ENCODE assay signal across 22 cellular contexts in genomic region chr12:23681237-23681636, GRCh38.
DNase-seq lines count a peak whose midpoint lies in the region; ATAC-seq, FAIRE-seq and TF ChIP-seq lines count a peak whose summit lies in the region.
"Had no signal": no experiment of that assay in that cellular context is flagged by ENCODE, and none has a peak within 500 bp of the region (broad histone marks: within the 10 kb centered on the region; RNA-seq: fewer than 3 reads in every experiment).

No MANE protein-coding gene starts in this region.

- no peaks in the 10 kb centered on the region for H3K9me3 ChIP-seq in Peyer's patch
- no peaks in the 10 kb centered on the region for H3K9me3 ChIP-seq in trophoblast cell (ENCODE audit: insufficient read depth, low read depth, low read length)
- H3K9me3 ChIP-seq: Caco-2 had no signal

- no peak overlapping the region for H3K4ac ChIP-seq in trophoblast cell (ENCODE audit: low read depth, low read length)

- no peaks in the 10 kb centered on the region for H3K4me1 ChIP-seq in Peyer's patch
- no peaks in the 10 kb centered on the region for H3K4me1 ChIP-seq in trophoblast cell (ENCODE audit: control insufficient read depth in 1 of 2, insufficient read depth in 2 of 2, low read length in 2 of 2)
- H3K4me1 ChIP-seq: A549; BLaER1 treated with 17β-estradiol and CSF1 and Interleukin-3, amounts not matched to agents 10 nM and 100 nM; Caco-2 had no signal

- H3K27me3 ChIP-seq in Peyer's patch (no peaks in the 10 kb centered on the region), trophoblast cell (ENCODE audit: insufficient read depth, low read length) (no peaks in the 10 kb centered on the region)
- H3K27me3 ChIP-seq: BLaER1 treated with 17β-estradiol and CSF1 and Interleukin-3, amounts not matched to agents 10 nM and 100 nM had no signal

- no peak overlapping the region for H2BK5ac ChIP-seq in trophoblast cell (ENCODE audit: low read depth, low read length, poor library complexity)

- H3K36me3 ChIP-seq in Peyer's patch (no peaks in the 10 kb centered on the region), trophoblast cell (ENCODE audit: control insufficient read depth in 1 of 2, insufficient read depth in 2 of 2, low read length in 2 of 2) (no peaks in the 10 kb centered on the region)
- H3K36me3 ChIP-seq: BLaER1 treated with 17β-estradiol and CSF1 and Interleukin-3, amounts not matched to agents 10 nM and 100 nM had no signal

- no peak overlapping the region for H3K27ac ChIP-seq in Peyer's patch
- H3K27ac ChIP-seq in trophoblast cell (ENCODE audit: low read depth, low read length), result no peak overlapping the region
- H3K27ac ChIP-seq: 22Rv1; A549; BLaER1 treated with 17β-estradiol and CSF1 and Interleukin-3, amounts not matched to agents 10 nM and 100 nM; C4-2B had no signal

- H3K23ac ChIP-seq in trophoblast cell (ENCODE audit: low read length), result no peak overlapping the region

- no peak overlapping the region for H2AFZ ChIP-seq in trophoblast cell (ENCODE audit: insufficient read depth, low read length, poor library complexity)

- H3K4me1 Mint-ChIP-seq in activated T-cell treated with anti-CD3 and anti-CD28 coated beads, Interleukin-2, amount 50 U/mL, for 72 hours (ENCODE audit: low read depth), result no peaks in the 10 kb centered on the region
- no peaks in the 10 kb centered on the region for H3K4me1 Mint-ChIP-seq in activated T-cell treated with anti-CD3 and anti-CD28 coated beads, Interleukin-2, amount 50 U/mL, for 24 hours (ENCODE audit: low read depth)

- H3K79me1 ChIP-seq in trophoblast cell (ENCODE audit: low read length), result no peaks in the 10 kb centered on the region

- ATAC-seq in activated T-cell treated with anti-CD3 and anti-CD28 coated beads, Interleukin-2, amount 50 U/mL, for 72 hours (replicated peaks in 1 of 2), result no peak
- no peak for ATAC-seq in HG03175 (IDR thresholded peaks at IDR 0.05; ENCODE audit: unreplicated experiment)
- ATAC-seq: A549; CD8-positive, alpha-beta T cell had no signal

- H4K8ac ChIP-seq in trophoblast cell (ENCODE audit: low read depth, low read length), result no peak overlapping the region

- no peaks in the 10 kb centered on the region for H3K79me2 ChIP-seq in trophoblast cell (ENCODE audit: control insufficient read depth, insufficient read depth, low read length, poor library complexity)

- peak overlapping the region; percentile 46 for H3K27ac Mint-ChIP-seq in activated T-cell treated with anti-CD3 and anti-CD28 coated beads, Interleukin-2, amount 50 U/mL, for 72 hours
- H3K27ac Mint-ChIP-seq in activated T-cell treated with anti-CD3 and anti-CD28 coated beads, Interleukin-2, amount 50 U/mL, for 24 hours, result no peak overlapping the region
- H3K27ac Mint-ChIP-seq: B cell; CD4-positive, alpha-beta T cell; CD8-positive, alpha-beta T cell had no signal

- H3K14ac ChIP-seq in trophoblast cell (ENCODE audit: low read length), result no peak overlapping the region

- no peak overlapping the region for H2AK5ac ChIP-seq in trophoblast cell (ENCODE audit: low read length)

- H3K9me3 Mint-ChIP-seq in activated T-cell treated with anti-CD3 and anti-CD28 coated beads, Interleukin-2, amount 50 U/mL, for 72 hours, result peaks cover 2 to 3% of the 10 kb centered on the region in 2 donors
- peaks cover 4% of the 10 kb centered on the region for H3K9me3 Mint-ChIP-seq in activated T-cell treated with anti-CD3 and anti-CD28 coated beads, Interleukin-2, amount 50 U/mL, for 24 hours

- no peak overlapping the region for H4K91ac ChIP-seq in trophoblast cell (ENCODE audit: low read depth, low read length)

- no peaks in the 10 kb centered on the region for H3K36me3 Mint-ChIP-seq in activated T-cell treated with anti-CD3 and anti-CD28 coated beads, Interleukin-2, amount 50 U/mL, for 72 hours (ENCODE audit: insufficient read depth in 2 of 2)
- H3K36me3 Mint-ChIP-seq in activated T-cell treated with anti-CD3 and anti-CD28 coated beads, Interleukin-2, amount 50 U/mL, for 24 hours (ENCODE audit: low read depth), result no peaks in the 10 kb centered on the region
- H3K36me3 Mint-ChIP-seq: CD8-positive, alpha-beta T cell had no signal

- DNase-seq in activated T-cell treated with anti-CD3 and anti-CD28 coated beads, Interleukin-2, amount 50 U/mL, for 72 hours, result no peak
- DNase-seq in activated T-cell treated with anti-CD3 and anti-CD28 coated beads, Interleukin-2, amount 50 U/mL, for 24 hours, result no peak
- no peak for DNase-seq in Peyer's patch
- no peak for DNase-seq in trophoblast cell
- DNase-seq: AML-193; Caco-2; Calu3; CD4-positive, alpha-beta T cell; CD8-positive, alpha-beta T cell; DMS79 treated with DMSO at 0.1 percent for 48 hours; GF-D8 had no signal

- TF ChIP-seq CTCF in Peyer's patch (IDR thresholded peaks at IDR 0.05), result no peak

- H3K4me3 ChIP-seq in Peyer's patch (no peak overlapping the region), trophoblast cell (ENCODE audit: low read depth, low read length) (no peak overlapping the region)
- H3K4me3 ChIP-seq: A549; BLaER1 treated with 17β-estradiol and CSF1 and Interleukin-3, amounts not matched to agents 10 nM and 100 nM had no signal

- H3K9ac ChIP-seq in trophoblast cell (ENCODE audit: low read length), result no peak overlapping the region
- H3K9ac ChIP-seq: BLaER1 treated with 17β-estradiol and CSF1 and Interleukin-3, amounts not matched to agents 10 nM and 100 nM had no signal

- H2BK120ac ChIP-seq in trophoblast cell (ENCODE audit: insufficient read depth, low read length, poor library complexity), result no peak overlapping the region

- H2BK12ac ChIP-seq in trophoblast cell (ENCODE audit: low read length), result no peak overlapping the region

- no peak overlapping the region for H3K18ac ChIP-seq in trophoblast cell (ENCODE audit: low read length)

- no peak for TF ChIP-seq POLR2A in Peyer's patch (IDR thresholded peaks at IDR 0.05)

- H3K4me3 Mint-ChIP-seq in activated T-cell treated with anti-CD3 and anti-CD28 coated beads, Interleukin-2, amount 50 U/mL, for 72 hours, result no peak overlapping the region
- H3K4me3 Mint-ChIP-seq in activated T-cell treated with anti-CD3 and anti-CD28 coated beads, Interleukin-2, amount 50 U/mL, for 24 hours, result no peak overlapping the region
- H3K4me3 Mint-ChIP-seq: B cell; CD4-positive, alpha-beta T cell; CD8-positive, alpha-beta T cell had no signal

- no peak overlapping the region for H4K12ac ChIP-seq in trophoblast cell (ENCODE audit: low read depth, low read length)

- no peaks in the 10 kb centered on the region for H3K27me3 Mint-ChIP-seq in activated T-cell treated with anti-CD3 and anti-CD28 coated beads, Interleukin-2, amount 50 U/mL, for 72 hours (ENCODE audit: low read depth)
- no peaks in the 10 kb centered on the region for H3K27me3 Mint-ChIP-seq in activated T-cell treated with anti-CD3 and anti-CD28 coated beads, Interleukin-2, amount 50 U/mL, for 24 hours
- H3K27me3 Mint-ChIP-seq: B cell; CD4-positive, alpha-beta T cell had no signal

- no peak overlapping the region for H3K4me2 ChIP-seq in trophoblast cell (ENCODE audit: low read length)
- H3K4me2 ChIP-seq: A549; BLaER1 treated with 17β-estradiol and CSF1 and Interleukin-3, amounts not matched to agents 10 nM and 100 nM had no signal

- FAIRE-seq in endometrium (lab: Jason Lieb, UNC) (peak; percentile 43), islet of Langerhans (lab: Jason Lieb, UNC) (peak; percentile 13)
- FAIRE-seq: A549, D721Med, GM12891, GM19239 had no signal
